In genomic region chr5:16933337-16933736, GRCh38 we compare ENCODE assay signal across 13 cellular contexts. TPM values are rescaled to one million over a fixed set of nuclear protein-coding genes. Genes with fewer than 3 reads are reported as not detected.
DNase-seq lines count a peak whose midpoint lies in the region; ATAC-seq, FAIRE-seq and TF ChIP-seq lines count a peak whose summit lies in the region.
"Had no signal": no experiment of that assay in that cellular context is flagged by ENCODE, and none has a peak within 500 bp of the region (broad histone marks: within the 10 kb centered on the region; RNA-seq: fewer than 3 reads in every experiment).

No MANE protein-coding gene starts in this region.

- peak overlapping the region; percentile 98 for H3K4me3 Mint-ChIP-seq in nephron progenitor cell
- H3K4me3 Mint-ChIP-seq: central memory CD8-positive, alpha-beta T cell had no signal

- CTCF ChIA-PET in AG04449 (lab: Yijun Ruan, JAX) (interaction anchor here (0.6 to 13.4 kb wide), 32 partner anchors 10 to 271 kb away, joined by 3 to 190 read pairs (median 4); no protein-coding TSS in a partner anchor), PC-3 (lab: Charles Lee) (interaction anchor here (0.6 kb wide), 1 partner anchor 37 kb away, joined by 4 read pairs; no protein-coding TSS in a partner anchor)

- TF ChIP-seq POLR2A in GM12892 (IDR thresholded peaks at IDR 0.05; ENCODE audit: low read depth, low read length), result no peak

- H3K4me1 Mint-ChIP-seq in nephron progenitor cell, result peaks cover 59% of the 10 kb centered on the region
- H3K4me1 Mint-ChIP-seq: central memory CD8-positive, alpha-beta T cell had no signal

- TF ChIP-seq CTCF in AG04449 (IDR thresholded peaks at IDR 0.05; ENCODE audit: insufficient read depth, low read length, missing control alignments) (no peak), PC-3 (conservative IDR thresholded peaks at IDR 0.05; ENCODE audit: low read depth, low read length) (no peak), nephron progenitor cell (IDR thresholded peaks at IDR 0.05) (no peak)

- H3K9me3 Mint-ChIP-seq in nephron progenitor cell, result no peaks in the 10 kb centered on the region

- no peak overlapping the region for H2AFZ ChIP-seq in PC-3 (ENCODE audit: low read length)

- peaks cover 21% of the 10 kb centered on the region for H3K27me3 Mint-ChIP-seq in nephron progenitor cell (ENCODE audit: low read depth, poor library complexity)

- peaks cover 35% of the 10 kb centered on the region for H3K4me1 ChIP-seq in PC-3 (ENCODE audit: insufficient read depth, low read length)
- H3K4me1 ChIP-seq in endocrine pancreas (ENCODE audit: control insufficient read depth, insufficient read depth, low read length), result peaks cover 5% of the 10 kb centered on the region
- H3K4me1 ChIP-seq in small intestine (ENCODE audit: control insufficient read depth in 2 of 2, insufficient read depth in 1 of 2, low read depth in 1 of 2, low read length in 1 of 2), result peaks cover 0 to 6% of the 10 kb centered on the region in 2 donors
- H3K4me1 ChIP-seq: BLaER1 had no signal

- H3K4me3 ChIP-seq in AG04449 (ENCODE audit: low read depth, low read length), result peak overlapping the region; percentile 67
- peak overlapping the region; percentile 76 for H3K4me3 ChIP-seq in PC-3 (ENCODE audit: low read length)
- H3K4me3 ChIP-seq in endocrine pancreas (ENCODE audit: control insufficient read depth, insufficient read depth, low read length), result peak overlapping the region; percentile 90
- H3K4me3 ChIP-seq in small intestine (ENCODE audit: low read depth in 1 of 2, low read length in 2 of 2), result peak overlapping the region in 1 of 2 donors; percentile 82
- H3K4me3 ChIP-seq: BLaER1 had no signal

- no peak for DNase-seq in AG04449 (ENCODE audit: low read depth, low spot score)
- no peak for DNase-seq in PC-3
- no peak for DNase-seq in nephron progenitor cell
- no peak for DNase-seq in GM12892 (ENCODE audit: insufficient read length)
- DNase-seq in epidermal melanocyte (ENCODE audit: insufficient read length, low spot score), result no peak
- DNase-seq in small intestine, result no peak
- DNase-seq: NCI-H1105 treated with DMSO at 0.1 percent for 48 hours had no signal

- no peaks in the 10 kb centered on the region for H3F3A ChIP-seq in PC-3 (ENCODE audit: low read length, unreplicated experiment)

- no peaks in the 10 kb centered on the region for H3K36me3 ChIP-seq in PC-3 (ENCODE audit: low read depth, low read length)
- H3K36me3 ChIP-seq in endocrine pancreas (ENCODE audit: control insufficient read depth, insufficient read depth, low read length), result no peaks in the 10 kb centered on the region
- no peaks in the 10 kb centered on the region for H3K36me3 ChIP-seq in small intestine (ENCODE audit: control insufficient read depth in 2 of 2, insufficient read depth in 2 of 2, low read length in 2 of 2)
- H3K36me3 ChIP-seq: BLaER1, right atrium auricular region, upper lobe of left lung had no signal

- intact Hi-C loops in PC-3 (cut with micrococcal nuclease), result loop anchor here (5.0 to 10.0 kb wide), 2 partner anchors 59 to 86 kb away; no protein-coding TSS in a partner anchor

- WGBS in small intestine, 3 donors, result 12 to 54% (median 36%) methylated on average over 2 of the region's 2 CpGs

- H3K9ac ChIP-seq in PC-3 (ENCODE audit: low read length) (peak overlapping the region; percentile 89; the same call in 1 of the 2 replicates), endocrine pancreas (ENCODE audit: control insufficient read depth, insufficient read depth, low read length) (peak overlapping the region; percentile 77)
- H3K9ac ChIP-seq: BLaER1 had no signal

- H4K20me1 ChIP-seq in PC-3 (ENCODE audit: low read length), result peaks cover 61% of the 10 kb centered on the region
- H4K20me1 ChIP-seq: BLaER1 had no signal

- no peaks in the 10 kb centered on the region for H3K27me3 ChIP-seq in PC-3 (ENCODE audit: low read length)
- H3K27me3 ChIP-seq in endocrine pancreas (ENCODE audit: control insufficient read depth, insufficient read depth, low read length), result no peaks in the 10 kb centered on the region
- H3K27me3 ChIP-seq in small intestine (ENCODE audit: control insufficient read depth in 2 of 2, insufficient read depth in 2 of 2, low read length in 2 of 2), result no peaks in the 10 kb centered on the region
- H3K27me3 ChIP-seq: BLaER1, upper lobe of left lung had no signal

- no peak for ATAC-seq in PC-3
- ATAC-seq in HG03378 (IDR thresholded peaks at IDR 0.05; ENCODE audit: unreplicated experiment), result no peak

- no peaks in the 10 kb centered on the region for H3K9me2 ChIP-seq in PC-3 (replicated peaks; ENCODE audit: low read length)

- no peak overlapping the region for H3K27ac Mint-ChIP-seq in nephron progenitor cell

- H3K79me2 ChIP-seq in PC-3 (ENCODE audit: low read length), result peaks cover 75% of the 10 kb centered on the region

- H3K27ac ChIP-seq in PC-3 (ENCODE audit: low read length) (no peak overlapping the region), small intestine (ENCODE audit: low read depth in 1 of 2, low read length in 1 of 2) (no peak overlapping the region)
- H3K27ac ChIP-seq: BLaER1, right atrium auricular region had no signal

- H3K4me2 ChIP-seq in PC-3 (ENCODE audit: low read length), result peak overlapping the region; percentile 82
- H3K4me2 ChIP-seq: BLaER1 had no signal

- no TSS peak for BruUV-seq in PC-3 (replicated peaks; lab: Mats Ljungman, UMichigan)

- POLR2A ChIA-PET in AG04449 (lab: Yijun Ruan, JAX) (interaction anchor here (1.0 to 1.1 kb wide), 2 partner anchors 59 to 224 kb away, joined by 3 read pairs; no protein-coding TSS in a partner anchor), PC-3 (lab: Charles Lee; ENCODE audit: unreplicated experiment) (no interaction called here)

- peaks cover 17% of the 10 kb centered on the region for H3K36me3 Mint-ChIP-seq in nephron progenitor cell (ENCODE audit: low read depth)

- no peak for FAIRE-seq in GM12892 (lab: Jason Lieb, UNC)
- no peak for FAIRE-seq in small intestine (lab: Jason Lieb, UNC)

- no peaks in the 10 kb centered on the region for H3K9me3 ChIP-seq in PC-3 (ENCODE audit: low read length)
- H3K9me3 ChIP-seq in endocrine pancreas (ENCODE audit: control insufficient read depth, low read length), result no peaks in the 10 kb centered on the region
- no peaks in the 10 kb centered on the region for H3K9me3 ChIP-seq in small intestine (ENCODE audit: control insufficient read depth, low read depth)
- H3K9me3 ChIP-seq: right atrium auricular region, upper lobe of left lung had no signal

RNA-seq across cellular contexts. Expression of gene MYO10, which starts 2.8 kb away (rescaled TPM):
- total RNA-seq in PC-3 (2014; rRNA removed), result 52.3 and 72.3 TPM in 2 replicates
- polyA plus RNA-seq in GM12892 (2012; ENCODE audit: missing spikeins), result not detected
- polyA plus RNA-seq in small intestine, result 10 to 100 TPM; 10.3 to 22.5 (median 14.9) TPM
